9 cellular contexts compared by ENCODE assay signal in the genomic region with DNA sequence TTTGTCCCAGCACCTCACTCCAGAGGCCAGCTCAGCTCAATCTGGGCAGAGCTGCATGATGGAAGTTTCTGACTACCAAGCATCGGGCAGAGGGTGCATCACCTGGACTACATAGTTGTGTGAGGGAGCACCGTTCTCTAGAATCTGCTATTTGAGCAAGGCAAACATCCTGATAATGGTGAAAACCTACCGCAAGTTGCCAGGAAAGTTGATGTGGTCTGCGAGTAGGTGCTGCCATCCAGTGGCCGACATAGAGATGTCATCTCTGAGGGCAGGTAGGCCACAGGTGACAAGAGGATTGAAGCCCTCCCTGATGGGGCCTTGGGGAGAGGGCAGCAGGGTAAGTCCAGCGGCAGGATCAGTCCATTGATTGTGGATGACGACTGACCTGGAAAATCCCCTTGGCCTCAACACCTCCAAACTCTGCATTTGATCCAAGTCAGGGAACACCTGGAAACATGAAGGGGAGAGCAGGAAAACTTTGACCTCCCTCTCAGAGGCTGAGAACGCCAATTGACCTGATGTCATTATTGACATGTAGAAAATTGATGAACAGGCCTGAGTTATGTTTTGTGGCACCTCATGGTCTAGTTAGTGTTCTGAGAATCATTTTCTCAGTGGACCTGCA. TPM values are rescaled to one million over a fixed set of nuclear protein-coding genes. Genes with fewer than 3 reads are reported as not detected.
DNase-seq lines count a peak whose midpoint lies in the region; ATAC-seq and TF ChIP-seq lines count a peak whose summit lies in the region.
"Had no signal": no experiment of that assay in that cellular context is flagged by ENCODE, and none has a peak within 500 bp of the region (broad histone marks: within the 10 kb centered on the region; RNA-seq: fewer than 3 reads in every experiment).

No MANE protein-coding gene starts in this region.

- TF ChIP-seq POLR2A in breast epithelium (IDR thresholded peaks at IDR 0.05), result no peak

- BruUV-seq in MCF 10A (replicated peaks; lab: Mats Ljungman, UMichigan), result no TSS peak

- H3K27me3 ChIP-seq in breast epithelium, result no peaks in the 10 kb centered on the region

- H3K27ac Mint-ChIP-seq in MCF 10A (ENCODE audit: low read depth, unreplicated experiment), result no peak overlapping the region
- no peak overlapping the region for H3K27ac Mint-ChIP-seq in brain

- peaks cover 27% of the 10 kb centered on the region for H3K27me3 Mint-ChIP-seq in MCF 10A (ENCODE audit: insufficient read depth, unreplicated experiment)
- H3K27me3 Mint-ChIP-seq in brain, result no peaks in the 10 kb centered on the region

- DNase-seq in MCF 10A (ENCODE audit: unreplicated experiment), result peak; percentile 53
- DNase-seq in breast epithelium (ENCODE audit: low spot score in 2 of 2), result no peak
- DNase-seq in NCI-H69 (lab: John Stamatoyannopoulos, UW), result peak; percentile 36
- DNase-seq in retinal pigment epithelial cell (ENCODE audit: low read depth), result no peak
- no peak for DNase-seq in NCI-H128 (lab: John Stamatoyannopoulos, UW; ENCODE audit: unreplicated experiment)
- DNase-seq in DMS79 treated with DMSO at 0.1 percent for 48 hours (lab: John Stamatoyannopoulos, UW), result no peak

- CTCF ChIA-PET in MCF 10A (lab: Yijun Ruan, JAX), result interaction anchor here (0.6 to 3.7 kb wide), 16 partner anchors 9 to 703 kb away, joined by 3 to 36 read pairs (median 4); no protein-coding TSS in a partner anchor

- H3K36me3 Mint-ChIP-seq in MCF 10A (ENCODE audit: insufficient read depth, unreplicated experiment), result no peaks in the 10 kb centered on the region
- H3K36me3 Mint-ChIP-seq in brain, result no peaks in the 10 kb centered on the region

- POLR2A ChIA-PET in MCF 10A (lab: Yijun Ruan, JAX), result no interaction called here

- TF ChIP-seq CTCF in MCF 10A (IDR thresholded peaks at IDR 0.05; ENCODE audit: unreplicated experiment), result peak; percentile 74
- no peak for TF ChIP-seq CTCF in breast epithelium (IDR thresholded peaks at IDR 0.05)
- peak; percentile 20 to 52 for TF ChIP-seq CTCF in brain (conservative IDR thresholded peaks at IDR 0.05)
- TF ChIP-seq CTCF in retinal pigment epithelial cell (conservative IDR thresholded peaks at IDR 0.05; ENCODE audit: low read depth, low read length), result peak; percentile 7

- no peak overlapping the region for H3K27ac ChIP-seq in breast epithelium
- H3K27ac ChIP-seq: skin epidermis had no signal

- H3K4me3 ChIP-seq in breast epithelium (no peak overlapping the region), retinal pigment epithelial cell (ENCODE audit: low read length) (no peak overlapping the region)
- H3K4me3 ChIP-seq: skin epidermis had no signal

- H3K4me1 ChIP-seq in breast epithelium, result no peaks in the 10 kb centered on the region

- peaks cover 3% of the 10 kb centered on the region for H3K9me3 Mint-ChIP-seq in MCF 10A (ENCODE audit: unreplicated experiment)
- peaks cover 0 to 12% (median 9%) of the 10 kb centered on the region in 5 experiments for H3K9me3 Mint-ChIP-seq in brain

- no peaks in the 10 kb centered on the region for H3K36me3 ChIP-seq in breast epithelium

- peaks cover 0 to 7% of the 10 kb centered on the region in 2 donors for H3K9me3 ChIP-seq in breast epithelium

- intact Hi-C loops in MCF 10A (cut with micrococcal nuclease) (loop anchor here (1.0 to 2.0 kb wide), 2 partner anchors 149 to 447 kb away; no protein-coding TSS in a partner anchor), breast epithelium (cut with DNase I; ENCODE audit: low total_unique reads) (no loop called here)

- ATAC-seq in HG02759 (IDR thresholded peaks at IDR 0.05; ENCODE audit: unreplicated experiment), result peak; percentile 89

- H3K4me1 Mint-ChIP-seq in MCF 10A (ENCODE audit: insufficient read depth, unreplicated experiment) (no peaks in the 10 kb centered on the region), brain (no peaks in the 10 kb centered on the region)

- H3K4me3 Mint-ChIP-seq in MCF 10A (ENCODE audit: unreplicated experiment), result no peak overlapping the region
- H3K4me3 Mint-ChIP-seq in brain, result no peak overlapping the region

RNA-seq across cellular contexts. Expression of gene LPA, which starts 3.9 kb away (rescaled TPM):
- total RNA-seq in MCF 10A (2022), result not detected in 2 replicates
- total RNA-seq in breast epithelium, result under 1 TPM in 1 of 3 donors, not detected in 2; 0.33 TPM
- 0.05 TPM for polyA plus RNA-seq in brain (ENCODE audit: insufficient read depth, low read depth, low replicate concordance)

RNA-seq across cellular contexts. Expression of gene PLG, which starts 34.1 kb away (rescaled TPM):
- not detected in 2 replicates for total RNA-seq in MCF 10A (2022)
- total RNA-seq in breast epithelium, result not detected
- polyA plus RNA-seq in brain (ENCODE audit: insufficient read depth, low read depth, low replicate concordance), result not detected

Comparison
In these comparisons a context has a peak if more than half of its experiments do, and no peak if none do; other contexts are left out.
1. DNase-seq: peak in MCF 10A (single experiment) and NCI-H69 (single experiment); none in breast epithelium (0 of 2), retinal pigment epithelial cell (single experiment), NCI-H128 (single experiment) and DMS79 treated with DMSO at 0.1 percent for 48 hours (single experiment).
2. CTCF ChIP-seq: peak in MCF 10A (single experiment), brain (2 of 2) and retinal pigment epithelial cell (single experiment); none in breast epithelium (0 of 3).